In genomic region chr2:61853848-61854434, GRCh38 we compare ENCODE assay signal across 1 cellular context.
TF ChIP-seq lines count a peak whose summit lies in the region.

Gene FAM161A (minus strand): TSS chr2:61854060. CDS start chr2:61854041, 19 bp downstream.

TF ChIP-seq in HepG2, 621 proteins besides CTCF, POLR2A, EP300 and RAD21 (continued from another document and continues in another):
- TF ChIP-seq, protein P1, sequence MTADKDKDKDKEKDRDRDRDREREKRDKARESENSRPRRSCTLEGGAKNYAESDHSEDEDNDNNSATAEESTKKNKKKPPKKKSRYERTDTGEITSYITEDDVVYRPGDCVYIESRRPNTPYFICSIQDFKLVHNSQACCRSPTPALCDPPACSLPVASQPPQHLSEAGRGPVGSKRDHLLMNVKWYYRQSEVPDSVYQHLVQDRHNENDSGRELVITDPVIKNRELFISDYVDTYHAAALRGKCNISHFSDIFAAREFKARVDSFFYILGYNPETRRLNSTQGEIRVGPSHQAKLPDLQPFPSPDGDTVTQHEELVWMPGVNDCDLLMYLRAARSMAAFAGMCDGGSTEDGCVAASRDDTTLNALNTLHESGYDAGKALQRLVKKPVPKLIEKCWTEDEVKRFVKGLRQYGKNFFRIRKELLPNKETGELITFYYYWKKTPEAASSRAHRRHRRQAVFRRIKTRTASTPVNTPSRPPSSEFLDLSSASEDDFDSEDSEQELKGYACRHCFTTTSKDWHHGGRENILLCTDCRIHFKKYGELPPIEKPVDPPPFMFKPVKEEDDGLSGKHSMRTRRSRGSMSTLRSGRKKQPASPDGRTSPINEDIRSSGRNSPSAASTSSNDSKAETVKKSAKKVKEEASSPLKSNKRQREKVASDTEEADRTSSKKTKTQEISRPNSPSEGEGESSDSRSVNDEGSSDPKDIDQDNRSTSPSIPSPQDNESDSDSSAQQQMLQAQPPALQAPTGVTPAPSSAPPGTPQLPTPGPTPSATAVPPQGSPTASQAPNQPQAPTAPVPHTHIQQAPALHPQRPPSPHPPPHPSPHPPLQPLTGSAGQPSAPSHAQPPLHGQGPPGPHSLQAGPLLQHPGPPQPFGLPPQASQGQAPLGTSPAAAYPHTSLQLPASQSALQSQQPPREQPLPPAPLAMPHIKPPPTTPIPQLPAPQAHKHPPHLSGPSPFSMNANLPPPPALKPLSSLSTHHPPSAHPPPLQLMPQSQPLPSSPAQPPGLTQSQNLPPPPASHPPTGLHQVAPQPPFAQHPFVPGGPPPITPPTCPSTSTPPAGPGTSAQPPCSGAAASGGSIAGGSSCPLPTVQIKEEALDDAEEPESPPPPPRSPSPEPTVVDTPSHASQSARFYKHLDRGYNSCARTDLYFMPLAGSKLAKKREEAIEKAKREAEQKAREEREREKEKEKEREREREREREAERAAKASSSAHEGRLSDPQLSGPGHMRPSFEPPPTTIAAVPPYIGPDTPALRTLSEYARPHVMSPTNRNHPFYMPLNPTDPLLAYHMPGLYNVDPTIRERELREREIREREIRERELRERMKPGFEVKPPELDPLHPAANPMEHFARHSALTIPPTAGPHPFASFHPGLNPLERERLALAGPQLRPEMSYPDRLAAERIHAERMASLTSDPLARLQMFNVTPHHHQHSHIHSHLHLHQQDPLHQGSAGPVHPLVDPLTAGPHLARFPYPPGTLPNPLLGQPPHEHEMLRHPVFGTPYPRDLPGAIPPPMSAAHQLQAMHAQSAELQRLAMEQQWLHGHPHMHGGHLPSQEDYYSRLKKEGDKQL (CRISPR knock-in tag; IDR thresholded peaks at IDR 0.05; ENCODE audit: low read depth): 0 out of 2 replicates have a peak, but pooled peaks have one; percentile 15
- TF ChIP-seq CHD4 (IDR thresholded peaks at IDR 0.05; ENCODE audit: borderline replicate concordance, low read length) (peak; percentile 11; the same call in 1 of the 2 replicates), ZNF383 (CRISPR knock-in tag; IDR thresholded peaks at IDR 0.05; ENCODE audit: borderline replicate concordance) (no peak), NFE2L1 (CRISPR knock-in tag; IDR thresholded peaks at IDR 0.05; ENCODE audit: borderline replicate concordance) (no peak), ZNF572 (CRISPR knock-in tag; IDR thresholded peaks at IDR 0.05) (peak; percentile 54), HDAC2 (CRISPR knock-in tag; IDR thresholded peaks at IDR 0.05) (peak; percentile 65), YEATS4 (CRISPR knock-in tag; IDR thresholded peaks at IDR 0.05; ENCODE audit: borderline replicate concordance) (peak; percentile 27), FOXP1 (IDR thresholded peaks at IDR 0.05) (no peak), FOXP1 (CRISPR knock-in tag; IDR thresholded peaks at IDR 0.05) (no peak), CENPBD1 (CRISPR knock-in tag; IDR thresholded peaks at IDR 0.05; ENCODE audit: borderline replicate concordance, low read depth) (peak; percentile 53; the same call in 1 of the 2 replicates), ZSCAN20 (CRISPR knock-in tag; IDR thresholded peaks at IDR 0.05; ENCODE audit: borderline replicate concordance) (no peak), ZBED4 (CRISPR knock-in tag; IDR thresholded peaks at IDR 0.05; ENCODE audit: borderline replicate concordance) (no peak; the same call in 1 of the 2 replicates), ZFP37 (CRISPR knock-in tag; IDR thresholded peaks at IDR 0.05; ENCODE audit: borderline replicate concordance) (peak; percentile 86), XBP1 (CRISPR knock-in tag; IDR thresholded peaks at IDR 0.05) (no peak), FLYWCH1 (CRISPR knock-in tag; IDR thresholded peaks at IDR 0.05) (0 out of 2 replicates have a peak, but pooled peaks have one; percentile 49), SP1 (IDR thresholded peaks at IDR 0.05) (no peak), SP1 (CRISPR knock-in tag; IDR thresholded peaks at IDR 0.05) (peak; percentile 70), THYN1 (CRISPR knock-in tag; IDR thresholded peaks at IDR 0.05; ENCODE audit: borderline replicate concordance, low read depth) (no peak), ZBTB25 (CRISPR knock-in tag; IDR thresholded peaks at IDR 0.05) (0 out of 2 replicates have a peak, but pooled peaks have one; percentile 8), ZNF616 (CRISPR knock-in tag; IDR thresholded peaks at IDR 0.05; ENCODE audit: low read depth) (peak; percentile 37; the same call in 1 of the 2 replicates), NR1H2 (CRISPR knock-in tag; IDR thresholded peaks at IDR 0.05; ENCODE audit: borderline replicate concordance, low read depth) (no peak), TCF7L2 (IDR thresholded peaks at IDR 0.05; ENCODE audit: low read depth, low read length) (no peak), ZNF562 (CRISPR knock-in tag; IDR thresholded peaks at IDR 0.05; ENCODE audit: borderline replicate concordance) (no peak), ZNF883 (CRISPR knock-in tag; IDR thresholded peaks at IDR 0.05; ENCODE audit: not compliant biosample characterization) (peak; percentile 90), ZNF160 (CRISPR knock-in tag; IDR thresholded peaks at IDR 0.05) (peak; percentile 85; the same call in 1 of the 2 replicates), ZNF138 (CRISPR knock-in tag; IDR thresholded peaks at IDR 0.05; ENCODE audit: low read depth) (0 out of 2 replicates have a peak, but pooled peaks have one; percentile 68), TOPORS (CRISPR knock-in tag; IDR thresholded peaks at IDR 0.05) (peak; percentile 86; the same call in 1 of the 2 replicates), ZNF891 (CRISPR knock-in tag; IDR thresholded peaks at IDR 0.05) (peak; percentile 79; the same call in 1 of the 2 replicates), TSC22D2 (CRISPR knock-in tag; IDR thresholded peaks at IDR 0.05; ENCODE audit: borderline replicate concordance) (peak; percentile 22; the same call in 1 of the 2 replicates), RNF2 (conservative IDR thresholded peaks at IDR 0.05; ENCODE audit: low read depth) (0 out of 2 replicates have a peak, but pooled peaks have one; percentile 69), ZNF207 (IDR thresholded peaks at IDR 0.05; ENCODE audit: borderline replicate concordance) (no peak), PRDM4 (CRISPR knock-in tag; IDR thresholded peaks at IDR 0.05; ENCODE audit: borderline replicate concordance) (peak; percentile 28; the same call in 1 of the 2 replicates)
- TF ChIP-seq, protein P2, sequence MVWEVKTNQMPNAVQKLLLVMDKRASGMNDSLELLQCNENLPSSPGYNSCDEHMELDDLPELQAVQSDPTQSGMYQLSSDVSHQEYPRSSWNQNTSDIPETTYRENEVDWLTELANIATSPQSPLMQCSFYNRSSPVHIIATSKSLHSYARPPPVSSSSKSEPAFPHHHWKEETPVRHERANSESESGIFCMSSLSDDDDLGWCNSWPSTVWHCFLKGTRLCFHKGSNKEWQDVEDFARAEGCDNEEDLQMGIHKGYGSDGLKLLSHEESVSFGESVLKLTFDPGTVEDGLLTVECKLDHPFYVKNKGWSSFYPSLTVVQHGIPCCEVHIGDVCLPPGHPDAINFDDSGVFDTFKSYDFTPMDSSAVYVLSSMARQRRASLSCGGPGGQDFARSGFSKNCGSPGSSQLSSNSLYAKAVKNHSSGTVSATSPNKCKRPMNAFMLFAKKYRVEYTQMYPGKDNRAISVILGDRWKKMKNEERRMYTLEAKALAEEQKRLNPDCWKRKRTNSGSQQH (CRISPR knock-in tag; IDR thresholded peaks at IDR 0.05; ENCODE audit: low read depth): peak; percentile 71; the same call in 1 of the 2 replicates
- TF ChIP-seq, protein P3, sequence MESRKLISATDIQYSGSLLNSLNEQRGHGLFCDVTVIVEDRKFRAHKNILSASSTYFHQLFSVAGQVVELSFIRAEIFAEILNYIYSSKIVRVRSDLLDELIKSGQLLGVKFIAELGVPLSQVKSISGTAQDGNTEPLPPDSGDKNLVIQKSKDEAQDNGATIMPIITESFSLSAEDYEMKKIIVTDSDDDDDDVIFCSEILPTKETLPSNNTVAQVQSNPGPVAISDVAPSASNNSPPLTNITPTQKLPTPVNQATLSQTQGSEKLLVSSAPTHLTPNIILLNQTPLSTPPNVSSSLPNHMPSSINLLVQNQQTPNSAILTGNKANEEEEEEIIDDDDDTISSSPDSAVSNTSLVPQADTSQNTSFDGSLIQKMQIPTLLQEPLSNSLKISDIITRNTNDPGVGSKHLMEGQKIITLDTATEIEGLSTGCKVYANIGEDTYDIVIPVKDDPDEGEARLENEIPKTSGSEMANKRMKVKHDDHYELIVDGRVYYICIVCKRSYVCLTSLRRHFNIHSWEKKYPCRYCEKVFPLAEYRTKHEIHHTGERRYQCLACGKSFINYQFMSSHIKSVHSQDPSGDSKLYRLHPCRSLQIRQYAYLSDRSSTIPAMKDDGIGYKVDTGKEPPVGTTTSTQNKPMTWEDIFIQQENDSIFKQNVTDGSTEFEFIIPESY (CRISPR knock-in tag; IDR thresholded peaks at IDR 0.05): no peak
- TF ChIP-seq, protein P4, sequence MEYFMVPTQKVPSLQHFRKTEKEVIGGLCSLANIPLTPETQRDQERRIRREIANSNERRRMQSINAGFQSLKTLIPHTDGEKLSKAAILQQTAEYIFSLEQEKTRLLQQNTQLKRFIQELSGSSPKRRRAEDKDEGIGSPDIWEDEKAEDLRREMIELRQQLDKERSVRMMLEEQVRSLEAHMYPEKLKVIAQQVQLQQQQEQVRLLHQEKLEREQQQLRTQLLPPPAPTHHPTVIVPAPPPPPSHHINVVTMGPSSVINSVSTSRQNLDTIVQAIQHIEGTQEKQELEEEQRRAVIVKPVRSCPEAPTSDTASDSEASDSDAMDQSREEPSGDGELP (IDR thresholded peaks at IDR 0.05; ENCODE audit: borderline replicate concordance, low read depth): 0 out of 2 replicates have a peak, but pooled peaks have one; percentile 21
